ENCODE assay signal across 23 cellular contexts in the genomic region with DNA sequence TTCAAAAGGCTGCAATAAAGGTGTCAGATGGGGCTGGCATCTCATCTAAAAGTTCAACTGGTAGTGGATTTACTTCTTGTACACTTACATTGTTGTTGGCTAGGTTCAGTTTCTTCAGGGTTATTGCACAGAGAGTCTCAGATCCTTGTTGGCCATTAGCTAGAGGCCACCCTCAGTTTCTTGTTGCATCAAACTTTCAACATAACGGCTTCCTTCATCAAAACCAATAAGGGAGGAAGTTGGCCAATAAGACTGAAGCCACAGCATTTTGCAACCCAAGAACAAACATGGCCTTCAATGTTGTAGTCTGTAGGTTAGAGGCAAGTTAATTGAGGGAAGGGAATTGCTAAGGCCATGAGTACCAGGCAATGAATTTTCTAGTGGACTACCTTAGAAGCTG.
"Had no signal": no experiment of that assay in that cellular context is flagged by ENCODE, and none has a peak within 500 bp of the region (broad histone marks: within the 10 kb centered on the region; RNA-seq: fewer than 3 reads in every experiment).

No MANE protein-coding gene starts in this region.

- H3K36me3 ChIP-seq: right atrium auricular region, tibial artery, uterus, WERI-Rb-1 had no signal

- H3K9me3 ChIP-seq: right atrium auricular region, tibial artery, uterus had no signal

- H3K4me3 Mint-ChIP-seq: memory B cell had no signal

- H3K27me3 Mint-ChIP-seq: memory B cell, progenitor cell of endocrine pancreas had no signal

- H3K27me3 ChIP-seq: right atrium auricular region, tibial artery, uterus had no signal

- H3K27ac Mint-ChIP-seq: activated naive CD4-positive, alpha-beta T cell treated with anti-CD3 and anti-CD28 coated beads, Interleukin-2, amount 50 U/mL, for 72 hours; memory B cell; progenitor cell of endocrine pancreas had no signal

- H3K36me3 Mint-ChIP-seq: activated naive CD4-positive, alpha-beta T cell treated with anti-CD3 and anti-CD28 coated beads, Interleukin-2, amount 50 U/mL, for 72 hours; memory B cell had no signal

- H3K4me1 Mint-ChIP-seq: memory B cell had no signal

- H3K4me1 ChIP-seq: tibial artery, uterus had no signal

- H3K4me3 ChIP-seq: right atrium auricular region, tibial artery, uterus had no signal

- H3K27ac ChIP-seq: right atrium auricular region, tibial artery, uterus had no signal

- ATAC-seq: activated naive CD4-positive, alpha-beta T cell treated with anti-CD3 and anti-CD28 coated beads, Interleukin-2, amount 50 U/mL, for 72 hours; left lobe of liver had no signal

- DNase-seq: activated CD4-positive, alpha-beta T cell treated with anti-CD3 and anti-CD28 coated beads, Interleukin-2, amount 50 U/mL, for 4 hours; activated gamma-delta T cell treated with Interleukin-2 at 50 U/mL for 16 hours; cerebellar nuclear complex; cortex of kidney; erythroblast; foreskin melanocyte; glutamatergic neuron; hypothalamus; occipital lobe; stimulated activated CD4-positive, alpha-beta T cell treated with anti-CD3 and anti-CD28 coated beads, Interleukin-2, amount 100 ng/mL, for 24 hours; stimulated activated naive CD4-positive, alpha-beta T cell treated with Interleukin-2 at 50 U/mL for 16 hours; substantia nigra; tibial artery; uterus; WERI-Rb-1 had no signal

- FAIRE-seq: bronchial epithelial cell, endometrium, keratinocyte had no signal
